In the genomic region with DNA sequence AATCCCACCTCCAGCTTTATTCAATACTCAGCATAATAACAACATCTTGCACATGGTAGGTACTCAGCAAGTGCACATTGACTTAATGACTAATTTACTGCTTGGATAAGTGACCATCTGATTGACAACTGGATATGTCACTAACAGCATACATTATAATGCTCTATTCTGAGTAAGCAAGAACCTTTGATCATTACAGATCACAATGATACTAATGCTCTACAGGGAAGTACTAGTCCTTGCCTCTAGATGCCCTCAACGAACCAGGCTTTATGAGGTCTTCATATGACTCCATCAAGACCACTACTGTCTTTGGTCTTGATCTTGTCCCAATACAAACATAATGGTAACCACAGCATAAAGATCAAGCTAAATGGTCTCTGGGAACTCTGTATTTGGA, we compare ENCODE assay signal across 11 cellular contexts.
DNase-seq lines count a peak whose midpoint lies in the region; ATAC-seq and TF ChIP-seq lines count a peak whose summit lies in the region.
"Had no signal": no experiment of that assay in that cellular context is flagged by ENCODE, and none has a peak within 500 bp of the region (broad histone marks: within the 10 kb centered on the region; RNA-seq: fewer than 3 reads in every experiment).

No MANE protein-coding gene starts in this region.

- H3K27me3 Mint-ChIP-seq in HFFc6 (ENCODE audit: insufficient read depth) = peaks cover 4% of the 10 kb centered on the region; the same call in 1 of the 2 replicates
- no peaks in the 10 kb centered on the region for H3K27me3 Mint-ChIP-seq in naive B cell

- peaks cover 66% of the 10 kb centered on the region for H3K4me1 Mint-ChIP-seq in HFFc6 (ENCODE audit: low read depth)
- H3K4me1 Mint-ChIP-seq in naive B cell = peaks cover 9 to 11% (median 10%) of the 10 kb centered on the region in 3 donors

- ATAC-seq in SK-N-SH treated with all-trans-retinoic acid at 6 μM for 48 hours (peak; percentile 41), naive B cell (ENCODE audit: low read depth in 2 of 2) (peak; percentile 87 to 91), GM21447 (IDR thresholded peaks at IDR 0.05; ENCODE audit: unreplicated experiment) (no peak)
- ATAC-seq: left lobe of liver had no signal

- H3K4me3 Mint-ChIP-seq in HFFc6 = no peak overlapping the region
- no peak overlapping the region for H3K4me3 Mint-ChIP-seq in naive B cell

- peak; percentile 25; the same call in 1 of the 2 replicates for TF ChIP-seq CTCF in HFFc6 (IDR thresholded peaks at IDR 0.05)

- H3K9me3 Mint-ChIP-seq in HFFc6 (no peaks in the 10 kb centered on the region), naive B cell (no peaks in the 10 kb centered on the region)

- H3K27ac Mint-ChIP-seq in HFFc6 (peak overlapping the region; percentile 52; the same call in 1 of the 2 replicates), naive B cell (peak overlapping the region in 2 of 6 donors; percentile 9 to 95)

- DNase-seq in NCI-H1092 treated with DMSO at 0.1 percent for 48 hours (lab: John Stamatoyannopoulos, UW) (peak; percentile 2), NCI-H1092 (lab: John Stamatoyannopoulos, UW) (no peak), HFFc6 (no peak), naive B cell (no peak)
- DNase-seq in stimulated activated CD4-positive, alpha-beta T cell treated with anti-CD3 and anti-CD28 coated beads, Interleukin-2, amount 100 ng/mL, for 48 hours = no peak
- no peak for DNase-seq in stimulated activated CD4-positive, alpha-beta T cell treated with anti-CD3 and anti-CD28 coated beads, Interleukin-12 subunit alpha, Interleukin-12 subunit beta, amount 100 ng/mL, for 4 hours
- DNase-seq: ACHN, SJCRH30 had no signal

- H3K36me3 Mint-ChIP-seq in HFFc6 (ENCODE audit: low read depth) (peaks cover 47% of the 10 kb centered on the region), naive B cell (peaks cover 9 to 22% of the 10 kb centered on the region in 2 donors)

TF ChIP-seq in SK-N-SH treated with all-trans-retinoic acid at 6 μM for 48 hours, 23 proteins besides CTCF, POLR2A, EP300 and RAD21:
- no peak for TF ChIP-seq OSR1 (CRISPR knock-in tag; IDR thresholded peaks at IDR 0.05)
- no peak for TF ChIP-seq ZFP30 (CRISPR knock-in tag; IDR thresholded peaks at IDR 0.05)
- no peak for TF ChIP-seq ZC3H10 (CRISPR knock-in tag; IDR thresholded peaks at IDR 0.05)
- no peak for TF ChIP-seq ZNF8 (CRISPR knock-in tag; IDR thresholded peaks at IDR 0.05)
- TF ChIP-seq GLIS3 (CRISPR knock-in tag; IDR thresholded peaks at IDR 0.05) = no peak
- TF ChIP-seq, protein P1, sequence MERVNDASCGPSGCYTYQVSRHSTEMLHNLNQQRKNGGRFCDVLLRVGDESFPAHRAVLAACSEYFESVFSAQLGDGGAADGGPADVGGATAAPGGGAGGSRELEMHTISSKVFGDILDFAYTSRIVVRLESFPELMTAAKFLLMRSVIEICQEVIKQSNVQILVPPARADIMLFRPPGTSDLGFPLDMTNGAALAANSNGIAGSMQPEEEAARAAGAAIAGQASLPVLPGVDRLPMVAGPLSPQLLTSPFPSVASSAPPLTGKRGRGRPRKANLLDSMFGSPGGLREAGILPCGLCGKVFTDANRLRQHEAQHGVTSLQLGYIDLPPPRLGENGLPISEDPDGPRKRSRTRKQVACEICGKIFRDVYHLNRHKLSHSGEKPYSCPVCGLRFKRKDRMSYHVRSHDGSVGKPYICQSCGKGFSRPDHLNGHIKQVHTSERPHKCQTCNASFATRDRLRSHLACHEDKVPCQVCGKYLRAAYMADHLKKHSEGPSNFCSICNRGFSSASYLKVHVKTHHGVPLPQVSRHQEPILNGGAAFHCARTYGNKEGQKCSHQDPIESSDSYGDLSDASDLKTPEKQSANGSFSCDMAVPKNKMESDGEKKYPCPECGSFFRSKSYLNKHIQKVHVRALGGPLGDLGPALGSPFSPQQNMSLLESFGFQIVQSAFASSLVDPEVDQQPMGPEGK (CRISPR knock-in tag; IDR thresholded peaks at IDR 0.05; ENCODE audit: borderline replicate concordance) = no peak
- TF ChIP-seq, protein P2, sequence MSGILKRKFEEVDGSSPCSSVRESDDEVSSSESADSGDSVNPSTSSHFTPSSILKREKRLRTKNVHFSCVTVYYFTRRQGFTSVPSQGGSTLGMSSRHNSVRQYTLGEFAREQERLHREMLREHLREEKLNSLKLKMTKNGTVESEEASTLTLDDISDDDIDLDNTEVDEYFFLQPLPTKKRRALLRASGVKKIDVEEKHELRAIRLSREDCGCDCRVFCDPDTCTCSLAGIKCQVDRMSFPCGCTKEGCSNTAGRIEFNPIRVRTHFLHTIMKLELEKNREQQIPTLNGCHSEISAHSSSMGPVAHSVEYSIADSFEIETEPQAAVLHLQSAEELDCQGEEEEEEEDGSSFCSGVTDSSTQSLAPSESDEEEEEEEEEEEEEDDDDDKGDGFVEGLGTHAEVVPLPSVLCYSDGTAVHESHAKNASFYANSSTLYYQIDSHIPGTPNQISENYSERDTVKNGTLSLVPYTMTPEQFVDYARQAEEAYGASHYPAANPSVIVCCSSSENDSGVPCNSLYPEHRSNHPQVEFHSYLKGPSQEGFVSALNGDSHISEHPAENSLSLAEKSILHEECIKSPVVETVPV (CRISPR knock-in tag; IDR thresholded peaks at IDR 0.05) = no peak
- TF ChIP-seq ZNF565 (CRISPR knock-in tag; conservative IDR thresholded peaks at IDR 0.05; ENCODE audit: low read depth) = no peak
- TF ChIP-seq TOX (CRISPR knock-in tag; IDR thresholded peaks at IDR 0.05; ENCODE audit: borderline replicate concordance) = no peak
